In genomic region chr17:77966476-77966875, GRCh38 we compare ENCODE assay signal across 15 cellular contexts. TPM values are rescaled to one million over a fixed set of nuclear protein-coding genes. Genes with fewer than 3 reads are reported as not detected.
DNase-seq lines count a peak whose midpoint lies in the region; ATAC-seq and TF ChIP-seq lines count a peak whose summit lies in the region.
"Had no signal": no experiment of that assay in that cellular context is flagged by ENCODE, and none has a peak within 500 bp of the region (broad histone marks: within the 10 kb centered on the region; RNA-seq: fewer than 3 reads in every experiment).

No MANE protein-coding gene starts in this region.

- H2AFZ ChIP-seq in GM23248 (no peak overlapping the region), neural cell (ENCODE audit: low read depth, low read length) (no peak overlapping the region)

- H3K27ac ChIP-seq in CD8-positive, alpha-beta memory T cell (ENCODE audit: low read depth, low read length): no peak overlapping the region
- no peak overlapping the region for H3K27ac ChIP-seq in GM23248
- no peak overlapping the region for H3K27ac ChIP-seq in neural cell (ENCODE audit: low read length)
- H3K27ac ChIP-seq in vagina: no peak overlapping the region

- POLR2A ChIA-PET in CD8-positive, alpha-beta memory T cell (lab: Charles Lee): no interaction called here

- 42 to 52% methylated on average over 2 of the region's 2 CpGs for WGBS in GM23248 (ENCODE audit: low coverage in 1 of 2, low lambda C conversion rate in 2 of 2, missing lambda C conversion rate in 2 of 2), 2 experiments

- no peaks in the 10 kb centered on the region for H3K9me2 ChIP-seq in GM23248 (ENCODE audit: insufficient read depth)
- no peaks in the 10 kb centered on the region for H3K9me2 ChIP-seq in neural cell (ENCODE audit: insufficient read depth, low read length)

- H3K36me3 Mint-ChIP-seq in CD8-positive, alpha-beta memory T cell: peaks cover 0 to 7% (median 2%) of the 10 kb centered on the region in 3 donors
- peaks cover 2% of the 10 kb centered on the region for H3K36me3 Mint-ChIP-seq in activated naive CD8-positive, alpha-beta T cell treated with anti-CD3 and anti-CD28 coated beads, Interleukin-2, amount 50 U/mL, for 24 hours (ENCODE audit: low read depth)

- CTCF ChIA-PET in CD8-positive, alpha-beta memory T cell (lab: Charles Lee): no interaction called here

- DNase-seq in CD8-positive, alpha-beta memory T cell: no peak
- peak; percentile 12 for DNase-seq in GM23248
- DNase-seq in activated naive CD8-positive, alpha-beta T cell treated with anti-CD3 and anti-CD28 coated beads, Interleukin-2, amount 50 U/mL, for 24 hours: no peak
- DNase-seq in NCI-H82 treated with DMSO at 0.1 percent for 48 hours (lab: John Stamatoyannopoulos, UW; ENCODE audit: unreplicated experiment): no peak
- no peak for DNase-seq in vagina (ENCODE audit: extremely low spot score in 2 of 2)
- no peak for DNase-seq in activated T-cell treated with anti-CD3 and anti-CD28 coated beads for 4 hours
- DNase-seq: C1 segment of cervical spinal cord; CD4-positive, alpha-beta memory T cell; COR-L47; DND-41; GF-D8; IMR-90 had no signal

- H3F3A ChIP-seq in GM23248 (ENCODE audit: insufficient read depth) (peaks cover 18% of the 10 kb centered on the region), neural cell (ENCODE audit: insufficient read depth, low read length, poor library complexity, severe bottlenecking) (no peaks in the 10 kb centered on the region)

- no peak for TF ChIP-seq POLR2A in vagina (IDR thresholded peaks at IDR 0.05)

- peaks cover 83% of the 10 kb centered on the region for H3K4me1 ChIP-seq in CD8-positive, alpha-beta memory T cell (ENCODE audit: insufficient read depth, low read length)
- H3K4me1 ChIP-seq in GM23248 (ENCODE audit: insufficient read depth): peaks cover 11% of the 10 kb centered on the region
- peaks cover 35% of the 10 kb centered on the region for H3K4me1 ChIP-seq in vagina

- no peak overlapping the region for H3K4me3 ChIP-seq in CD8-positive, alpha-beta memory T cell (ENCODE audit: low read length)
- H3K4me3 ChIP-seq in GM23248 (no peak overlapping the region), neural cell (ENCODE audit: low read length) (peak overlapping the region; percentile 26), vagina (no peak overlapping the region)

- peaks cover 82 to 92% (median 92%) of the 10 kb centered on the region in 3 donors for H3K4me1 Mint-ChIP-seq in CD8-positive, alpha-beta memory T cell
- H3K4me1 Mint-ChIP-seq in activated naive CD8-positive, alpha-beta T cell treated with anti-CD3 and anti-CD28 coated beads, Interleukin-2, amount 50 U/mL, for 24 hours: peaks cover 83% of the 10 kb centered on the region

- peak overlapping the region in 4 of 7 donors; percentile 10 to 45 (median 22) for H3K4me3 Mint-ChIP-seq in CD8-positive, alpha-beta memory T cell
- no peak overlapping the region for H3K4me3 Mint-ChIP-seq in activated naive CD8-positive, alpha-beta T cell treated with anti-CD3 and anti-CD28 coated beads, Interleukin-2, amount 50 U/mL, for 24 hours
- H3K4me3 Mint-ChIP-seq: B cell had no signal

- no peaks in the 10 kb centered on the region for H3K36me3 ChIP-seq in CD8-positive, alpha-beta memory T cell (ENCODE audit: insufficient read depth, low read length)
- no peaks in the 10 kb centered on the region for H3K36me3 ChIP-seq in GM23248 (ENCODE audit: low read depth)
- H3K36me3 ChIP-seq in neural cell (ENCODE audit: insufficient read depth, low read length): no peaks in the 10 kb centered on the region
- H3K36me3 ChIP-seq in vagina: no peaks in the 10 kb centered on the region

- no peak for TF ChIP-seq EP300 in neural cell (conservative IDR thresholded peaks at IDR 0.05; ENCODE audit: poor library complexity, severe bottlenecking)

- TF ChIP-seq CTCF in neural cell (IDR thresholded peaks at IDR 0.05; ENCODE audit: poor library complexity, severe bottlenecking): no peak
- TF ChIP-seq CTCF in vagina (IDR thresholded peaks at IDR 0.05): no peak

- TF ChIP-seq RAD21 in neural cell (conservative IDR thresholded peaks at IDR 0.05): no peak

- H3K4me2 ChIP-seq in GM23248 (ENCODE audit: unreplicated experiment) (no peak overlapping the region), neural cell (ENCODE audit: low read length) (no peak overlapping the region)

- no peaks in the 10 kb centered on the region for H3K27me3 Mint-ChIP-seq in CD8-positive, alpha-beta memory T cell
- no peaks in the 10 kb centered on the region for H3K27me3 Mint-ChIP-seq in activated naive CD8-positive, alpha-beta T cell treated with anti-CD3 and anti-CD28 coated beads, Interleukin-2, amount 50 U/mL, for 24 hours
- H3K27me3 Mint-ChIP-seq: CD4-positive, alpha-beta memory T cell had no signal

- H3K9me3 Mint-ChIP-seq in CD8-positive, alpha-beta memory T cell: no peaks in the 10 kb centered on the region
- H3K9me3 Mint-ChIP-seq in activated naive CD8-positive, alpha-beta T cell treated with anti-CD3 and anti-CD28 coated beads, Interleukin-2, amount 50 U/mL, for 24 hours: no peaks in the 10 kb centered on the region
- H3K9me3 Mint-ChIP-seq: CD4-positive, alpha-beta memory T cell had no signal

- in situ Hi-C loops in GM23248 (cut with MboI): no loop called here

- H3K9me3 ChIP-seq in CD8-positive, alpha-beta memory T cell (ENCODE audit: low read length): no peaks in the 10 kb centered on the region
- H3K9me3 ChIP-seq in GM23248 (ENCODE audit: low read depth) (no peaks in the 10 kb centered on the region), neural cell (ENCODE audit: low read length) (no peaks in the 10 kb centered on the region), vagina (no peaks in the 10 kb centered on the region)

- peak overlapping the region in 2 of 8 donors; percentile 1 to 57 for H3K27ac Mint-ChIP-seq in CD8-positive, alpha-beta memory T cell
- H3K27ac Mint-ChIP-seq in activated naive CD8-positive, alpha-beta T cell treated with anti-CD3 and anti-CD28 coated beads, Interleukin-2, amount 50 U/mL, for 24 hours: no peak overlapping the region
- H3K27ac Mint-ChIP-seq: B cell had no signal

- H3K9ac ChIP-seq in GM23248 (no peak overlapping the region), neural cell (ENCODE audit: low read length) (no peak overlapping the region)

- H4K20me1 ChIP-seq in GM23248 (ENCODE audit: insufficient read depth): peaks cover 7% of the 10 kb centered on the region; the same call in 1 of the 2 replicates
- peaks cover 49% of the 10 kb centered on the region for H4K20me1 ChIP-seq in neural cell (ENCODE audit: insufficient read depth)

- H3K27me3 ChIP-seq in CD8-positive, alpha-beta memory T cell (ENCODE audit: insufficient read depth, low read length, poor library complexity, severe bottlenecking): no peaks in the 10 kb centered on the region
- H3K27me3 ChIP-seq in GM23248 (replicated peaks; ENCODE audit: insufficient read depth) (no peaks in the 10 kb centered on the region), neural cell (ENCODE audit: insufficient read depth, low read depth, low read length) (no peaks in the 10 kb centered on the region), vagina (no peaks in the 10 kb centered on the region)

- H3K79me2 ChIP-seq in GM23248 (ENCODE audit: insufficient read depth) (peaks cover 81% of the 10 kb centered on the region), neural cell (replicated peaks; ENCODE audit: insufficient read depth, low read length) (peaks cover 100% of the 10 kb centered on the region)

- intact Hi-C loops in vagina (cut with DNase I): no loop called here

- peak; percentile 40 for ATAC-seq in activated naive CD8-positive, alpha-beta T cell treated with anti-CD3 and anti-CD28 coated beads, Interleukin-2, amount 50 U/mL, for 24 hours
- ATAC-seq: HCT116 had no signal

TF ChIP-seq in neural cell, 6 proteins besides CTCF, POLR2A, EP300 and RAD21:
- TF ChIP-seq EZH2 (IDR thresholded peaks at IDR 0.05; ENCODE audit: borderline replicate concordance, insufficient read depth, low read length, poor library complexity, severe bottlenecking) (no peak), MXI1 (conservative IDR thresholded peaks at IDR 0.05; ENCODE audit: poor library complexity, severe bottlenecking) (no peak), REST (IDR thresholded peaks at IDR 0.05; ENCODE audit: borderline replicate concordance) (no peak), TAF1 (IDR thresholded peaks at IDR 0.05; ENCODE audit: low read depth) (no peak), POLR2AphosphoS5 (IDR thresholded peaks at IDR 0.05) (no peak), SMC3 (conservative IDR thresholded peaks at IDR 0.05; ENCODE audit: poor library complexity) (no peak)

RNA-seq across cellular contexts. Expression of gene TNRC6C, which starts 8.0 kb away (rescaled TPM):
- 10 to 100 TPM; 25.9 to 28.1 TPM for total RNA-seq in CD8-positive, alpha-beta memory T cell
- polyA plus RNA-seq in CD8-positive, alpha-beta memory T cell: 7.4 TPM
- 2.3 and 4.3 TPM in 2 replicates for total RNA-seq in GM23248 (2014; rRNA removed; shearing (Covaris generic))
- polyA plus RNA-seq in GM23248 (2016; fragmentation: Nextera tagmentation; extraction: Ambion mirVana): 2.3 TPM in 2 replicates
- 15.4 and 17.2 TPM in 2 replicates for polyA plus RNA-seq in neural cell
- 71.6 and 75.0 TPM in 2 replicates for polyA minus RNA-seq in neural cell
- total RNA-seq in vagina: 14.7 TPM
